Comparison of ENCODE assay signal across 7 cellular contexts in the genomic region with DNA sequence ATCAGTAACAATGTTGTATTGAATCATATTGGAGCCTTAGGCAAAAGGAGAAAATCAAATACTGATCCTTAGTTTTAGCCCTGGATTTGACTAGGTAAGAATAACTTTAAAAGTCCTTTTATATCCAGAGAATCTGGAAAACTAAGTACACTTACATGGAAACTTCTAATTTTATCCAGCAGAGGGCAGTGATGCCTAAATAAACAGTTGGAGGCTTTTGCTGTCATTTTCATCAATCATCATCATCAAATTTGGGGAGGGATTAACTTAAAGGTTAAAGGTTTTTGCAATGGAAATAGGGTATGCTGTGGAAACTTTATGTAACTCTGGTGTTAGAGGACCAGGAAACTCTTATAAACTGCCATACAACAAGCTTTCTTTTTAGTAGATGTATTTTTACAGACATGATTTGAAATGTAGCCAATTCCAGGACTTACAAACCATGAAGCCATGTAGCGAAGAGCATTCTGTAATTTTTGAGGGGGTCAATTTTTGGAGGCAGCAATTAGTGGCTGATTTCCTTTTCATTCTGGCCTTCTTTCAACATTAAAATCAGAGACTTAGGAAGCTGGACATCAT.
A peak's percentile ranks its signal among the peaks of the same experiment; 100 is the strongest.
DNase-seq lines count a peak whose midpoint lies in the region; ATAC-seq and TF ChIP-seq lines count a peak whose summit lies in the region.

No MANE protein-coding gene starts in this region.

- intact Hi-C loops in PC-3 (cut with micrococcal nuclease), result loop anchor here (1.0 to 2.0 kb wide), 2 partner anchors 37 to 1102 kb away; no protein-coding TSS in a partner anchor

- no peaks in the 10 kb centered on the region for H3K79me2 ChIP-seq in PC-3 (ENCODE audit: low read length)
- no peaks in the 10 kb centered on the region for H3K79me2 ChIP-seq in neural cell (replicated peaks; ENCODE audit: insufficient read depth, low read length)

- H3K9me2 ChIP-seq in PC-3 (replicated peaks; ENCODE audit: low read length) (no peaks in the 10 kb centered on the region), neural cell (ENCODE audit: insufficient read depth, low read length) (no peaks in the 10 kb centered on the region)

- H3K9me3 Mint-ChIP-seq in effector memory CD8-positive, alpha-beta T cell, result no peaks in the 10 kb centered on the region

- no peak overlapping the region for H3K4me3 Mint-ChIP-seq in effector memory CD8-positive, alpha-beta T cell

- peaks cover 0 to 3% of the 10 kb centered on the region in 2 donors for H3K4me1 Mint-ChIP-seq in effector memory CD8-positive, alpha-beta T cell (ENCODE audit: low read depth in 2 of 2)

- TF ChIP-seq EP300 in neural cell (conservative IDR thresholded peaks at IDR 0.05; ENCODE audit: poor library complexity, severe bottlenecking), result no peak

- DNase-seq in GM06990 (ENCODE audit: extremely low read depth, insufficient read length), result no peak
- peak; percentile 74 for DNase-seq in PC-3
- DNase-seq in effector memory CD8-positive, alpha-beta T cell, result peak in 2 of 3 experiments; percentile 6 to 9
- DNase-seq in T-helper 9 cell, result no peak
- DNase-seq in stimulated activated CD4-positive, alpha-beta T cell treated with anti-CD3 and anti-CD28 coated beads, Interleukin-1b, Interleukin-23, amount 100 ng/mL, for 48 hours, result no peak

- H3K27me3 ChIP-seq in GM06990 (replicated peaks; ENCODE audit: control insufficient read depth, insufficient read depth, low read length) (no peaks in the 10 kb centered on the region), PC-3 (ENCODE audit: low read length) (peaks cover 8% of the 10 kb centered on the region; the same call in 1 of the 2 replicates), neural cell (ENCODE audit: insufficient read depth, low read depth, low read length) (no peaks in the 10 kb centered on the region)

- no peaks in the 10 kb centered on the region for H3K27me3 Mint-ChIP-seq in effector memory CD8-positive, alpha-beta T cell

- TF ChIP-seq CTCF in GM06990 (IDR thresholded peaks at IDR 0.05; ENCODE audit: insufficient read depth, low read length, poor library complexity, severe bottlenecking) (peak; percentile 55), PC-3 (conservative IDR thresholded peaks at IDR 0.05; ENCODE audit: low read depth, low read length) (peak; percentile 74), neural cell (IDR thresholded peaks at IDR 0.05; ENCODE audit: poor library complexity, severe bottlenecking) (peak; percentile 86)

- H3K9ac ChIP-seq in PC-3 (ENCODE audit: low read length) (no peak overlapping the region), neural cell (ENCODE audit: low read length) (no peak overlapping the region)

- H3K36me3 ChIP-seq in GM06990 (ENCODE audit: control insufficient read depth, insufficient read depth, low read length) (no peaks in the 10 kb centered on the region), PC-3 (ENCODE audit: low read depth, low read length) (no peaks in the 10 kb centered on the region), neural cell (ENCODE audit: insufficient read depth, low read length) (no peaks in the 10 kb centered on the region)

- no peak overlapping the region for H3K4me3 ChIP-seq in GM06990 (replicated peaks; ENCODE audit: low read depth, low read length)
- no peak overlapping the region for H3K4me3 ChIP-seq in PC-3 (ENCODE audit: low read length)
- H3K4me3 ChIP-seq in neural cell (ENCODE audit: low read length), result no peak overlapping the region

- BruUV-seq in PC-3 (replicated peaks; lab: Mats Ljungman, UMichigan), result no TSS peak

- no peak overlapping the region for H3K27ac ChIP-seq in PC-3 (ENCODE audit: low read length)
- H3K27ac ChIP-seq in neural cell (ENCODE audit: low read length), result no peak overlapping the region

- H2AFZ ChIP-seq in PC-3 (ENCODE audit: low read length), result no peak overlapping the region
- no peak overlapping the region for H2AFZ ChIP-seq in neural cell (ENCODE audit: low read depth, low read length)

- H3K9me3 ChIP-seq in PC-3 (ENCODE audit: low read length) (no peaks in the 10 kb centered on the region), neural cell (ENCODE audit: low read length) (no peaks in the 10 kb centered on the region)

- H3K4me1 ChIP-seq in PC-3 (ENCODE audit: insufficient read depth, low read length), result no peaks in the 10 kb centered on the region

- no peak overlapping the region for H3K27ac Mint-ChIP-seq in effector memory CD8-positive, alpha-beta T cell

- ATAC-seq in HG03354 (IDR thresholded peaks at IDR 0.05; ENCODE audit: poor library complexity, severe bottlenecking, unreplicated experiment), result peak; percentile 74
- ATAC-seq in PC-3, result no peak
- ATAC-seq in effector memory CD8-positive, alpha-beta T cell (replicated peaks), result peak; percentile 26

- no peaks in the 10 kb centered on the region for H4K20me1 ChIP-seq in PC-3 (ENCODE audit: low read length)
- no peaks in the 10 kb centered on the region for H4K20me1 ChIP-seq in neural cell (ENCODE audit: insufficient read depth)

- CTCF ChIA-PET in PC-3 (lab: Charles Lee), result no interaction called here

- H3K4me2 ChIP-seq in PC-3 (ENCODE audit: low read length) (no peak overlapping the region), neural cell (ENCODE audit: low read length) (no peak overlapping the region)

- POLR2A ChIA-PET in PC-3 (lab: Charles Lee; ENCODE audit: unreplicated experiment), result no interaction called here

- peak; percentile 86 for TF ChIP-seq RAD21 in neural cell (conservative IDR thresholded peaks at IDR 0.05)

- H3K36me3 Mint-ChIP-seq in effector memory CD8-positive, alpha-beta T cell (ENCODE audit: insufficient read depth), result no peaks in the 10 kb centered on the region

- H3F3A ChIP-seq in PC-3 (ENCODE audit: low read length, unreplicated experiment) (no peaks in the 10 kb centered on the region), neural cell (ENCODE audit: insufficient read depth, low read length, poor library complexity, severe bottlenecking) (no peaks in the 10 kb centered on the region)

TF ChIP-seq in neural cell, 6 proteins besides CTCF, POLR2A, EP300 and RAD21:
- TF ChIP-seq TAF1 (IDR thresholded peaks at IDR 0.05; ENCODE audit: low read depth) (no peak), POLR2AphosphoS5 (IDR thresholded peaks at IDR 0.05) (no peak), SMC3 (conservative IDR thresholded peaks at IDR 0.05; ENCODE audit: poor library complexity) (peak; percentile 90)
- TF ChIP-seq, protein P1, sequence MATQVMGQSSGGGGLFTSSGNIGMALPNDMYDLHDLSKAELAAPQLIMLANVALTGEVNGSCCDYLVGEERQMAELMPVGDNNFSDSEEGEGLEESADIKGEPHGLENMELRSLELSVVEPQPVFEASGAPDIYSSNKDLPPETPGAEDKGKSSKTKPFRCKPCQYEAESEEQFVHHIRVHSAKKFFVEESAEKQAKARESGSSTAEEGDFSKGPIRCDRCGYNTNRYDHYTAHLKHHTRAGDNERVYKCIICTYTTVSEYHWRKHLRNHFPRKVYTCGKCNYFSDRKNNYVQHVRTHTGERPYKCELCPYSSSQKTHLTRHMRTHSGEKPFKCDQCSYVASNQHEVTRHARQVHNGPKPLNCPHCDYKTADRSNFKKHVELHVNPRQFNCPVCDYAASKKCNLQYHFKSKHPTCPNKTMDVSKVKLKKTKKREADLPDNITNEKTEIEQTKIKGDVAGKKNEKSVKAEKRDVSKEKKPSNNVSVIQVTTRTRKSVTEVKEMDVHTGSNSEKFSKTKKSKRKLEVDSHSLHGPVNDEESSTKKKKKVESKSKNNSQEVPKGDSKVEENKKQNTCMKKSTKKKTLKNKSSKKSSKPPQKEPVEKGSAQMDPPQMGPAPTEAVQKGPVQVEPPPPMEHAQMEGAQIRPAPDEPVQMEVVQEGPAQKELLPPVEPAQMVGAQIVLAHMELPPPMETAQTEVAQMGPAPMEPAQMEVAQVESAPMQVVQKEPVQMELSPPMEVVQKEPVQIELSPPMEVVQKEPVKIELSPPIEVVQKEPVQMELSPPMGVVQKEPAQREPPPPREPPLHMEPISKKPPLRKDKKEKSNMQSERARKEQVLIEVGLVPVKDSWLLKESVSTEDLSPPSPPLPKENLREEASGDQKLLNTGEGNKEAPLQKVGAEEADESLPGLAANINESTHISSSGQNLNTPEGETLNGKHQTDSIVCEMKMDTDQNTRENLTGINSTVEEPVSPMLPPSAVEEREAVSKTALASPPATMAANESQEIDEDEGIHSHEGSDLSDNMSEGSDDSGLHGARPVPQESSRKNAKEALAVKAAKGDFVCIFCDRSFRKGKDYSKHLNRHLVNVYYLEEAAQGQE (IDR thresholded peaks at IDR 0.05; ENCODE audit: borderline replicate concordance), result no peak

Comparison
In these comparisons a context has a peak if more than half of its experiments do, and no peak if none do; other contexts are left out.
1. DNase-seq: peak in PC-3 (single experiment) and effector memory CD8-positive, alpha-beta T cell (2 of 3); none in GM06990 (single experiment), T-helper 9 cell (single experiment) and stimulated activated CD4-positive, alpha-beta T cell treated with anti-CD3 and anti-CD28 coated beads, Interleukin-1b, Interleukin-23, amount 100 ng/mL, for 48 hours (single experiment).
2. Peak in every context shown above with its lines, with median percentiles within 50 percentile points of each other: CTCF ChIP-seq.